9 cellular contexts compared by ENCODE assay signal in the genomic region with DNA sequence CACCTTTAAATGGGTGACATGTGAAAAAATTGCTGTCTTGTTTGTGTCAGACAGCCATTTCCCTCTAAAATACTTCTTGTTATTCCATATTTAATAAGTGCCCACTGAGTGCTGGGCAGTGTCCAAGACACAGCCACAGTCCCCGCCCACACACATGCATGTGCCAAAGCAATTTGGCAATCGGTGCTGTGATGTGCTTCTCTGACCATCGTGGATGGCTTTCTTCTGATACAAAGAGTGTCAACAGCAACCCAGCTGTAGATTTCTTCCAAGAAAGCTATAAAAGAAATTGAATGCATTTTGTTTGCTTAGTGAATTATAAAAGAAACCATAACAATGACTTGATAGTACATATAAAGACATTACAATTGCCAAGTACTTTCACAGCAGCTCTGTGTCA.
A peak's percentile ranks its signal among the peaks of the same experiment; 100 is the strongest.
DNase-seq lines count a peak whose midpoint lies in the region; ATAC-seq and TF ChIP-seq lines count a peak whose summit lies in the region.
"Had no signal": no experiment of that assay in that cellular context is flagged by ENCODE, and none has a peak within 500 bp of the region (broad histone marks: within the 10 kb centered on the region; RNA-seq: fewer than 3 reads in every experiment).

No MANE protein-coding gene starts in this region.

- intact Hi-C loops in stomach (cut with DNase I; ENCODE audit: low total_unique reads) = no loop called here

- H3K4me3 Mint-ChIP-seq in GM23338 = no peak overlapping the region
- H3K4me3 Mint-ChIP-seq in activated T-cell treated with anti-CD3 and anti-CD28 coated beads, Interleukin-2, amount 50 U/mL, for 72 hours = no peak overlapping the region

- no peaks in the 10 kb centered on the region for H3F3A ChIP-seq in GM23338 (replicated peaks; ENCODE audit: low read depth)

- DNase-seq in GM23338 (ENCODE audit: low spot score) (no peak), SK-MEL-5 (ENCODE audit: low read depth, low spot score) (peak; percentile 41), globus pallidus (ENCODE audit: low spot score) (peak; percentile 7), stomach (peak; percentile 44)
- DNase-seq in NK-92 treated with Interleukin-12 subunit alpha and Interleukin-12 subunit beta, amount 100 ng/mL, for 24 hours (lab: John Stamatoyannopoulos, UW) = no peak
- DNase-seq in activated T-cell treated with anti-CD3 and anti-CD28 coated beads, Interleukin-2, amount 50 U/mL, for 72 hours = no peak
- DNase-seq: activated CD4-positive, alpha-beta T cell treated with anti-CD3 and anti-CD28 coated beads for 48 hours had no signal

- H3K4me3 ChIP-seq in GM23338 (no peak overlapping the region), stomach (no peak overlapping the region)

- H3K27ac ChIP-seq in GM23338 (ENCODE audit: low read depth) (no peak overlapping the region), stomach (no peak overlapping the region)

- no peaks in the 10 kb centered on the region for H3K27me3 ChIP-seq in GM23338 (ENCODE audit: insufficient read depth)
- H3K27me3 ChIP-seq in stomach = no peaks in the 10 kb centered on the region

- no peaks in the 10 kb centered on the region for H3K36me3 Mint-ChIP-seq in GM23338 (ENCODE audit: low read depth)
- no peaks in the 10 kb centered on the region for H3K36me3 Mint-ChIP-seq in activated T-cell treated with anti-CD3 and anti-CD28 coated beads, Interleukin-2, amount 50 U/mL, for 72 hours (ENCODE audit: insufficient read depth in 2 of 2)

- no peak for TF ChIP-seq POLR2A in stomach (IDR thresholded peaks at IDR 0.05)

- H3K79me2 ChIP-seq in GM23338 (replicated peaks; ENCODE audit: insufficient read depth) = no peaks in the 10 kb centered on the region

- no peaks in the 10 kb centered on the region for H3K9me3 ChIP-seq in stomach

- no peaks in the 10 kb centered on the region for H3K4me1 ChIP-seq in GM23338 (ENCODE audit: insufficient read depth)
- H3K4me1 ChIP-seq in stomach = peaks cover 0 to 9% (median 4%) of the 10 kb centered on the region in 4 donors

- no peaks in the 10 kb centered on the region for H3K9me3 Mint-ChIP-seq in GM23338
- H3K9me3 Mint-ChIP-seq in activated T-cell treated with anti-CD3 and anti-CD28 coated beads, Interleukin-2, amount 50 U/mL, for 72 hours = no peaks in the 10 kb centered on the region

- H2AFZ ChIP-seq in GM23338 = peak overlapping the region; percentile 2; the same call in 1 of the 2 replicates

- no peak overlapping the region for H3K27ac Mint-ChIP-seq in GM23338
- H3K27ac Mint-ChIP-seq in activated T-cell treated with anti-CD3 and anti-CD28 coated beads, Interleukin-2, amount 50 U/mL, for 72 hours = no peak overlapping the region

- H3K9me2 ChIP-seq in GM23338 (ENCODE audit: insufficient read depth) = no peaks in the 10 kb centered on the region

- TF ChIP-seq CTCF in GM23338 (conservative IDR thresholded peaks at IDR 0.05; ENCODE audit: low read depth in 2 of 2) (no peak), stomach (IDR thresholded peaks at IDR 0.05) (no peak)

- no peaks in the 10 kb centered on the region for H3K36me3 ChIP-seq in GM23338 (ENCODE audit: insufficient read depth)
- H3K36me3 ChIP-seq in stomach = no peaks in the 10 kb centered on the region

- WGBS in stomach, 5 donors = 2 to 26% (median 17%) methylated on average over 3 of the region's 3 CpGs

- H3K4me1 Mint-ChIP-seq in GM23338 = peaks cover 4% of the 10 kb centered on the region
- H3K4me1 Mint-ChIP-seq in activated T-cell treated with anti-CD3 and anti-CD28 coated beads, Interleukin-2, amount 50 U/mL, for 72 hours (ENCODE audit: low read depth) = peaks cover 4% of the 10 kb centered on the region

- TF ChIP-seq EP300 in stomach (IDR thresholded peaks at IDR 0.05) = no peak

- H3K27me3 Mint-ChIP-seq in GM23338 (ENCODE audit: insufficient read depth, low read depth, poor library complexity) = peaks cover 3% of the 10 kb centered on the region
- peaks cover 57% of the 10 kb centered on the region for H3K27me3 Mint-ChIP-seq in activated T-cell treated with anti-CD3 and anti-CD28 coated beads, Interleukin-2, amount 50 U/mL, for 72 hours (ENCODE audit: low read depth)

- ATAC-seq in GM23338 (no peak), GM18858 (IDR thresholded peaks at IDR 0.05; ENCODE audit: unreplicated experiment) (no peak), GM18870 (IDR thresholded peaks at IDR 0.05; ENCODE audit: unreplicated experiment) (no peak)
- no peak for ATAC-seq in activated T-cell treated with anti-CD3 and anti-CD28 coated beads, Interleukin-2, amount 50 U/mL, for 72 hours (replicated peaks in 1 of 2)

- in situ Hi-C loops in SK-MEL-5 (cut with HindIII; ENCODE audit: low pct_unique_long_range_greater_than_20kb, low sequenced_read_pairs) = no loop called here

- H3K4me2 ChIP-seq in GM23338 = no peak overlapping the region

- H4K20me1 ChIP-seq in GM23338 (replicated peaks; ENCODE audit: insufficient read depth) = no peaks in the 10 kb centered on the region

TF ChIP-seq in GM23338, 12 proteins besides CTCF, POLR2A, EP300 and RAD21:
- TF ChIP-seq NANOG (IDR thresholded peaks at IDR 0.05; ENCODE audit: borderline replicate concordance) = no peak

Comparison
In these comparisons a context has a peak if more than half of its experiments do, and no peak if none do; other contexts are left out.
1. DNase-seq: peak in SK-MEL-5 (single experiment), globus pallidus (single experiment) and stomach (single experiment); none in GM23338 (single experiment), NK-92 treated with Interleukin-12 subunit alpha and Interleukin-12 subunit beta, amount 100 ng/mL, for 24 hours (single experiment) and activated T-cell treated with anti-CD3 and anti-CD28 coated beads, Interleukin-2, amount 50 U/mL, for 72 hours (0 of 2).